8 cellular contexts compared by ENCODE assay signal in the genomic region with DNA sequence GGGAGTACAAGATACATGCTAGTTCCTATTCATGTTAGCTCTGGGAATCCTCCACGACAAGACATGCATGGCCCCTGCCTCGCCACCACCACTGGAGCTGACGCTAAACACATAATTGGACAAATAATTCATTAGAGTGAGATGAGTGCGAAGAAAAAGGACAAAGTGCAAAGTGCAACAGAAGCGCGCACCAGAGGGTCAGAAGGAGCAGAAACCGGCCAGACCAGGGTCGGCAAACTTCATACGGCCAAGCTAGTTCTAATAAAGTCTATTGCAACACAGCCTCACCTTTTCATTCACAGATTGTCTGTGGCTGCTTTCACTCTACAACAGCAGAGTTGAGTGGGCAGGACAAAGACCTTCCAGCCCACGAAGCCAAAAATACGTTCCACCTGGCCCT.
"Had no signal": no experiment of that assay in that cellular context is flagged by ENCODE, and none has a peak within 500 bp of the region (broad histone marks: within the 10 kb centered on the region; RNA-seq: fewer than 3 reads in every experiment).

No MANE protein-coding gene starts in this region.

- ATAC-seq: GM23338, K562 had no signal

- DNase-seq: H9, HCEC 1CT, IMR-90, KG1 had no signal

- H3K4me3 ChIP-seq: GM23338, K562 had no signal

- FAIRE-seq: H1, H54, K562 had no signal
